ENCODE assay signal across 8 cellular contexts in genomic region chr16:23510154-23510914, GRCh38. TPM values are rescaled to one million over a fixed set of nuclear protein-coding genes. Genes with fewer than 3 reads are reported as not detected.
DNase-seq lines count a peak whose midpoint lies in the region; ATAC-seq and TF ChIP-seq lines count a peak whose summit lies in the region.

Gene GGA2 (minus strand): TSS chr16:23510494. CDS start chr16:23510411, 83 bp downstream.

- DNase-seq in CD1c-positive myeloid dendritic cell (ENCODE audit: extremely low spot score) (peak; percentile 85), HL-60 (ENCODE audit: low read depth in 1 of 2, low spot score in 1 of 2) (peak; percentile 67 to 82), NOMO-1 (lab: John Stamatoyannopoulos, UW; ENCODE audit: unreplicated experiment in 2 of 2) (peak; percentile 62 to 82), mesenchymal stem cell (peak; percentile 84)
- peak; percentile 61 to 64 for DNase-seq in activated CD8-positive, alpha-beta memory T cell treated with anti-CD3 and anti-CD28 coated beads for 4 hours (ENCODE audit: low read depth in 2 of 2)
- DNase-seq in effector memory CD8-positive, alpha-beta T cell, result peak; percentile 65 to 70 (median 68)
- DNase-seq in stimulated activated CD8-positive, alpha-beta memory T cell treated with anti-CD3 and anti-CD28 coated beads, Interleukin-12 subunit alpha, Interleukin-12 subunit beta, amount 100 ng/mL, for 1 hour (ENCODE audit: low read depth), result peak; percentile 57

- peak within 1 kb of the TSS; percentile 77 for H2AK5ac ChIP-seq in mesenchymal stem cell (ENCODE audit: low read length, severe bottlenecking)

- H3K36me3 Mint-ChIP-seq in effector memory CD8-positive, alpha-beta T cell (ENCODE audit: insufficient read depth), result peaks cover 39% of the 10 kb centered on the region

- peaks cover 3 to 10% of the 10 kb centered on the region in 2 experiments for H3K36me3 ChIP-seq in mesenchymal stem cell (ENCODE audit: control insufficient read depth in 1 of 2, insufficient read depth in 2 of 2, low read depth in 1 of 2, low read length in 2 of 2)

- peak within 1 kb of the TSS; percentile 54 for H4K8ac ChIP-seq in mesenchymal stem cell (ENCODE audit: low read length)

- peak within 1 kb of the TSS in 1 of 2 experiments; percentile 89 for H2BK12ac ChIP-seq in mesenchymal stem cell (ENCODE audit: low read length in 2 of 2)

- peak within 1 kb of the TSS; percentile 79 for H2AFZ ChIP-seq in mesenchymal stem cell (ENCODE audit: low read depth, low read length)

- WGBS in mesenchymal stem cell, result 4% methylated on average over 68 of the region's 72 CpGs

- peak within 1 kb of the TSS; percentile 69 for H3K27ac ChIP-seq in HL-60 (replicated peaks)
- peak within 1 kb of the TSS; percentile 33 for H3K27ac ChIP-seq in mesenchymal stem cell (ENCODE audit: low read length, poor library complexity, severe bottlenecking)

- TF ChIP-seq CTCF in HL-60 (IDR thresholded peaks at IDR 0.05; ENCODE audit: insufficient read depth, low read length), result no peak

- peak within 1 kb of the TSS; percentile 83 for H2BK120ac ChIP-seq in mesenchymal stem cell (ENCODE audit: low read depth, low read length)

- H2BK15ac ChIP-seq in mesenchymal stem cell (ENCODE audit: low read depth, poor library complexity, severe bottlenecking), result peak within 1 kb of the TSS; percentile 89

- no peak within 1 kb of the TSS for H2BK5ac ChIP-seq in mesenchymal stem cell (ENCODE audit: low read depth, low read length, poor library complexity, severe bottlenecking)

- peaks cover 41 to 48% of the 10 kb centered on the region in 2 donors for H3K4me1 Mint-ChIP-seq in effector memory CD8-positive, alpha-beta T cell (ENCODE audit: low read depth in 2 of 2)

- H3K9me3 ChIP-seq in mesenchymal stem cell (ENCODE audit: control insufficient read depth, low read length), result no peaks in the 10 kb centered on the region

- H3K9me3 Mint-ChIP-seq in effector memory CD8-positive, alpha-beta T cell, result no peaks in the 10 kb centered on the region

- H3K4me3 ChIP-seq in HL-60 (replicated peaks; ENCODE audit: insufficient read depth, low read length) (peak within 1 kb of the TSS; percentile 70), mesenchymal stem cell (ENCODE audit: insufficient read depth in 1 of 2, low read depth in 1 of 2, low read length in 2 of 2) (peak within 1 kb of the TSS; percentile 86 to 92)

- peak; percentile 86 for ATAC-seq in GM19397 (IDR thresholded peaks at IDR 0.05; ENCODE audit: unreplicated experiment)
- ATAC-seq in effector memory CD8-positive, alpha-beta T cell (replicated peaks), result peak; percentile 83

- H3K4me2 ChIP-seq in mesenchymal stem cell (ENCODE audit: low read length, poor library complexity, severe bottlenecking), result peak within 1 kb of the TSS; percentile 77

- H4K91ac ChIP-seq in mesenchymal stem cell (ENCODE audit: low read length), result peak within 1 kb of the TSS; percentile 66

- peak within 1 kb of the TSS; percentile 86 to 95 for H3K27ac Mint-ChIP-seq in effector memory CD8-positive, alpha-beta T cell

- H3K9ac ChIP-seq in mesenchymal stem cell (ENCODE audit: low read length), result peak within 1 kb of the TSS; percentile 88

- H3K4me3 Mint-ChIP-seq in effector memory CD8-positive, alpha-beta T cell, result peak within 1 kb of the TSS; percentile 85 to 90

- H3K14ac ChIP-seq in mesenchymal stem cell (ENCODE audit: low read length in 2 of 2), result peak within 1 kb of the TSS; percentile 45 to 56

- peak within 1 kb of the TSS; percentile 60 to 95 for H3K18ac ChIP-seq in mesenchymal stem cell (ENCODE audit: low read depth in 1 of 2, low read length in 2 of 2)

- no peaks in the 10 kb centered on the region for H3K27me3 Mint-ChIP-seq in effector memory CD8-positive, alpha-beta T cell

- no peaks in the 10 kb centered on the region for H3K27me3 ChIP-seq in HL-60 (ENCODE audit: insufficient read depth, poor library complexity, severe bottlenecking)
- no peaks in the 10 kb centered on the region for H3K27me3 ChIP-seq in mesenchymal stem cell (ENCODE audit: control insufficient read depth in 1 of 2, insufficient read depth in 1 of 2, low read length in 2 of 2)

- H3K4me1 ChIP-seq in mesenchymal stem cell (ENCODE audit: control insufficient read depth, insufficient read depth, low read depth, low read length), result peaks cover 27% of the 10 kb centered on the region

- H3K23ac ChIP-seq in mesenchymal stem cell (ENCODE audit: low read length in 2 of 2), result peak within 1 kb of the TSS in 1 of 2 experiments; percentile 6

- H3K79me1 ChIP-seq in mesenchymal stem cell (replicated peaks; ENCODE audit: low read length, poor library complexity, severe bottlenecking), result peaks cover 2% of the 10 kb centered on the region

- peak within 1 kb of the TSS in 1 of 2 experiments; percentile 56 for H3K4ac ChIP-seq in mesenchymal stem cell (ENCODE audit: low read depth in 1 of 2, low read length in 2 of 2)

RNA-seq across cellular contexts. Expression of gene GGA2, which starts in this region (rescaled TPM):
- 22.6 TPM for polyA plus RNA-seq in mesenchymal stem cell (2013, experiment 1 of 2)
- polyA plus RNA-seq in mesenchymal stem cell (2013, experiment 2 of 2), result 23.2 TPM

Comparison
In these comparisons a context has a peak if more than half of its experiments do, and no peak if none do; other contexts are left out.
1. Peak in every context shown above with its lines: DNase-seq, ATAC-seq, H3K4me3 ChIP-seq and H3K27ac ChIP-seq.